Comparison of ENCODE assay signal across 8 cellular contexts in genomic region chr14:22200977-22201605, GRCh38.
A peak's percentile ranks its signal among the peaks of the same experiment; 100 is the strongest.
DNase-seq lines count a peak whose midpoint lies in the region; ATAC-seq and TF ChIP-seq lines count a peak whose summit lies in the region.

No MANE protein-coding gene starts in this region.

- H3F3A ChIP-seq in Loucy (ENCODE audit: low read depth) = no peaks in the 10 kb centered on the region

- H4K20me1 ChIP-seq in Loucy (ENCODE audit: insufficient read depth, low read length, poor library complexity, severe bottlenecking) = no peaks in the 10 kb centered on the region

- no peak overlapping the region for H3K4me2 ChIP-seq in Loucy (ENCODE audit: low read depth, low read length, poor library complexity, severe bottlenecking)

- H3K27ac ChIP-seq in WERI-Rb-1 (no peak overlapping the region), left ventricle myocardium inferior (replicated peaks) (no peak overlapping the region)

- H3K4me3 ChIP-seq in Loucy (ENCODE audit: low read length, poor library complexity, severe bottlenecking) (no peak overlapping the region), WERI-Rb-1 (ENCODE audit: low read depth, low read length) (no peak overlapping the region), left ventricle myocardium inferior (no peak overlapping the region)

- no peaks in the 10 kb centered on the region for H3K9me2 ChIP-seq in Loucy (replicated peaks; ENCODE audit: low read depth, low read length)

- H3K27me3 ChIP-seq in Loucy (ENCODE audit: insufficient read depth, low read length, poor library complexity, severe bottlenecking) = no peaks in the 10 kb centered on the region
- peaks cover 18% of the 10 kb centered on the region for H3K27me3 ChIP-seq in WERI-Rb-1 (ENCODE audit: insufficient read depth, low read depth, severe bottlenecking)
- H3K27me3 ChIP-seq in left ventricle myocardium inferior (ENCODE audit: low read depth) = no peaks in the 10 kb centered on the region

- no peak for ATAC-seq in GM19397 (IDR thresholded peaks at IDR 0.05; ENCODE audit: unreplicated experiment)

- no peaks in the 10 kb centered on the region for H3K4me1 ChIP-seq in Loucy (ENCODE audit: insufficient read depth, low read length, poor library complexity, severe bottlenecking)
- no peaks in the 10 kb centered on the region for H3K4me1 ChIP-seq in left ventricle myocardium inferior

- peak overlapping the region; percentile 19; the same call in 1 of the 2 replicates for H2AFZ ChIP-seq in Loucy (ENCODE audit: low read length)

- H3K9me3 ChIP-seq in Loucy (ENCODE audit: insufficient read depth, low read depth, low read length) = no peaks in the 10 kb centered on the region
- H3K9me3 ChIP-seq in WERI-Rb-1 (ENCODE audit: severe bottlenecking) = no peaks in the 10 kb centered on the region
- peaks cover 14% of the 10 kb centered on the region for H3K9me3 ChIP-seq in left ventricle myocardium inferior (replicated peaks)

- peak; percentile 75 for TF ChIP-seq CTCF in GM12873 (IDR thresholded peaks at IDR 0.05; ENCODE audit: insufficient read depth, low read depth, low read length, missing control alignments)
- TF ChIP-seq CTCF in Loucy (conservative IDR thresholded peaks at IDR 0.05; ENCODE audit: low read length) = peak; percentile 73
- TF ChIP-seq CTCF in WERI-Rb-1 (IDR thresholded peaks at IDR 0.05; ENCODE audit: low read depth, low read length) = peak; percentile 55
- TF ChIP-seq CTCF in left ventricle myocardium inferior (IDR thresholded peaks at IDR 0.05; ENCODE audit: borderline replicate concordance) = peak; percentile 70

- no peaks in the 10 kb centered on the region for H3K79me2 ChIP-seq in Loucy (ENCODE audit: insufficient read depth, low read length)

- in situ Hi-C loops in ACHN (cut with HindIII; ENCODE audit: low pct_ligation_motif_present, low pct_unique_long_range_greater_than_20kb, low sequenced_read_pairs) = no loop called here

- no peak overlapping the region for H3K9ac ChIP-seq in Loucy (ENCODE audit: low read depth, low read length, poor library complexity, severe bottlenecking)

- peak; percentile 66 for DNase-seq in ACHN
- DNase-seq in WERI-Rb-1 = no peak
- DNase-seq in left ventricle myocardium inferior = no peak
- peak; percentile 41 for DNase-seq in stromal cell of bone marrow (ENCODE audit: low read depth)
- no peak for DNase-seq in DMS153 treated with DMSO at 0.1 percent for 48 hours (lab: John Stamatoyannopoulos, UW; ENCODE audit: unreplicated experiment)

- H3K36me3 ChIP-seq in Loucy (ENCODE audit: insufficient read depth, low read length) (no peaks in the 10 kb centered on the region), WERI-Rb-1 (no peaks in the 10 kb centered on the region), left ventricle myocardium inferior (no peaks in the 10 kb centered on the region)

- intact Hi-C loops in left ventricle myocardium inferior (cut with micrococcal nuclease) = no loop called here

Comparison
In these comparisons a context has a peak if more than half of its experiments do, and no peak if none do; other contexts are left out.
1. DNase-seq: peak in ACHN (single experiment) and stromal cell of bone marrow (single experiment); none in WERI-Rb-1 (single experiment), left ventricle myocardium inferior (single experiment) and DMS153 treated with DMSO at 0.1 percent for 48 hours (single experiment).
2. Peak in every context shown above with its lines, with median percentiles within 50 percentile points of each other: CTCF ChIP-seq.